Comparison of ENCODE assay signal across 2 cellular contexts in the genomic region with DNA sequence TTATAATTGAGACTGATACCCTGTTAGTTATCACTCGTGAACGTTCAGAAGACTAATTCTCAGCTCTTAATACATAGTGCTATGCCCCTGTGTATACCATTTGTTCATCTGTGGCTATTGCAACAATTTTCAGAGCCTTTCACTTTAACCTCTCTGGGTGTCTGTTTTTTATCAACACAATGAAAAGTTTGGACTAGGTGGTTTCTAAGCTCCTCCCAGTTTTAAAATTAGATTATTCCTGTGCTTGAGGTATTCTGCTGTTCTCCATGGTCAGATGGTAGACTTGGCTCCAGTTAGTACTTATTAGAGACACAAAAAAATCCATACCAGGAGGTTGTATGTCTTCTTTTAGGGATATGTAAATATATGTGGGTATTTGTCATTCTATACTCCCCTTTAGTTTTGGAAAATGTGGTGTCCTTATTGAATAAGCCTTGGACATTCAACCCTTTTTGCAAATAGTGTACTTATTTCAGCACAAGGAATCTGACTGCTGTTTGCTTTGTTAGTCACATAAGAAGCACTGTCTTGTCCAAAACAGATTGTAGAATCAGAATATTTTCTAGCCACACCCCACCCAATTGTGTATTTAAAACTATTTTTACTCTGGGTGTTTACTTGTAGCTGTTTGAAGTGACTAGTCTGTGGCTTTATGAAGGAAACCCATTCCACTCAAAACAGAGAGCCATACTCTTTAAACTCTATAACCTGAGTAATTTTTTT.
TF ChIP-seq lines count a peak whose summit lies in the region.

No MANE protein-coding gene starts in this region.

TF ChIP-seq in HepG2, 621 proteins besides CTCF, POLR2A, EP300 and RAD21:
- 0 out of 2 replicates have a peak, but pooled peaks have one; percentile 11 for TF ChIP-seq SOX5 (CRISPR knock-in tag; IDR thresholded peaks at IDR 0.05; ENCODE audit: borderline replicate concordance)
- TF ChIP-seq KLF15 (CRISPR knock-in tag; IDR thresholded peaks at IDR 0.05; ENCODE audit: borderline replicate concordance), result no peak
- TF ChIP-seq, protein P1, sequence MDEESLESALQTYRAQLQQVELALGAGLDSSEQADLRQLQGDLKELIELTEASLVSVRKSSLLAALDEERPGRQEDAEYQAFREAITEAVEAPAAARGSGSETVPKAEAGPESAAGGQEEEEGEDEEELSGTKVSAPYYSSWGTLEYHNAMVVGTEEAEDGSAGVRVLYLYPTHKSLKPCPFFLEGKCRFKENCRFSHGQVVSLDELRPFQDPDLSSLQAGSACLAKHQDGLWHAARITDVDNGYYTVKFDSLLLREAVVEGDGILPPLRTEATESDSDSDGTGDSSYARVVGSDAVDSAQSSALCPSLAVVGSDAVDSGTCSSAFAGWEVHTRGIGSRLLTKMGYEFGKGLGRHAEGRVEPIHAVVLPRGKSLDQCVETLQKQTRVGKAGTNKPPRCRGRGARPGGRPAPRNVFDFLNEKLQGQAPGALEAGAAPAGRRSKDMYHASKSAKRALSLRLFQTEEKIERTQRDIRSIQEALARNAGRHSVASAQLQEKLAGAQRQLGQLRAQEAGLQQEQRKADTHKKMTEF (CRISPR knock-in tag; IDR thresholded peaks at IDR 0.05), result 0 out of 2 replicates have a peak, but pooled peaks have one; percentile 16
- no peak for TF ChIP-seq SOX6 (IDR thresholded peaks at IDR 0.05)
- peak; percentile 10; the same call in 1 of the 2 replicates for TF ChIP-seq SOX6 (CRISPR knock-in tag; IDR thresholded peaks at IDR 0.05)
- TF ChIP-seq HOXA5 (CRISPR knock-in tag; IDR thresholded peaks at IDR 0.05), result no peak
- TF ChIP-seq GABPB1 (CRISPR knock-in tag; IDR thresholded peaks at IDR 0.05), result no peak
- no peak for TF ChIP-seq RARA (CRISPR knock-in tag; IDR thresholded peaks at IDR 0.05)
- TF ChIP-seq, protein P2, sequence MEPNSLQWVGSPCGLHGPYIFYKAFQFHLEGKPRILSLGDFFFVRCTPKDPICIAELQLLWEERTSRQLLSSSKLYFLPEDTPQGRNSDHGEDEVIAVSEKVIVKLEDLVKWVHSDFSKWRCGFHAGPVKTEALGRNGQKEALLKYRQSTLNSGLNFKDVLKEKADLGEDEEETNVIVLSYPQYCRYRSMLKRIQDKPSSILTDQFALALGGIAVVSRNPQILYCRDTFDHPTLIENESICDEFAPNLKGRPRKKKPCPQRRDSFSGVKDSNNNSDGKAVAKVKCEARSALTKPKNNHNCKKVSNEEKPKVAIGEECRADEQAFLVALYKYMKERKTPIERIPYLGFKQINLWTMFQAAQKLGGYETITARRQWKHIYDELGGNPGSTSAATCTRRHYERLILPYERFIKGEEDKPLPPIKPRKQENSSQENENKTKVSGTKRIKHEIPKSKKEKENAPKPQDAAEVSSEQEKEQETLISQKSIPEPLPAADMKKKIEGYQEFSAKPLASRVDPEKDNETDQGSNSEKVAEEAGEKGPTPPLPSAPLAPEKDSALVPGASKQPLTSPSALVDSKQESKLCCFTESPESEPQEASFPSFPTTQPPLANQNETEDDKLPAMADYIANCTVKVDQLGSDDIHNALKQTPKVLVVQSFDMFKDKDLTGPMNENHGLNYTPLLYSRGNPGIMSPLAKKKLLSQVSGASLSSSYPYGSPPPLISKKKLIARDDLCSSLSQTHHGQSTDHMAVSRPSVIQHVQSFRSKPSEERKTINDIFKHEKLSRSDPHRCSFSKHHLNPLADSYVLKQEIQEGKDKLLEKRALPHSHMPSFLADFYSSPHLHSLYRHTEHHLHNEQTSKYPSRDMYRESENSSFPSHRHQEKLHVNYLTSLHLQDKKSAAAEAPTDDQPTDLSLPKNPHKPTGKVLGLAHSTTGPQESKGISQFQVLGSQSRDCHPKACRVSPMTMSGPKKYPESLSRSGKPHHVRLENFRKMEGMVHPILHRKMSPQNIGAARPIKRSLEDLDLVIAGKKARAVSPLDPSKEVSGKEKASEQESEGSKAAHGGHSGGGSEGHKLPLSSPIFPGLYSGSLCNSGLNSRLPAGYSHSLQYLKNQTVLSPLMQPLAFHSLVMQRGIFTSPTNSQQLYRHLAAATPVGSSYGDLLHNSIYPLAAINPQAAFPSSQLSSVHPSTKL (CRISPR knock-in tag; IDR thresholded peaks at IDR 0.05), result peak; percentile 46; the same call in 1 of the 2 replicates
- TF ChIP-seq ZBTB1 (CRISPR knock-in tag; IDR thresholded peaks at IDR 0.05; ENCODE audit: borderline replicate concordance), result no peak
- no peak for TF ChIP-seq SOX13 (IDR thresholded peaks at IDR 0.05)
- TF ChIP-seq SOX13 (CRISPR knock-in tag; conservative IDR thresholded peaks at IDR 0.05 in 1 of 2, IDR thresholded peaks at IDR 0.05 in 1 of 2), result peak in 1 of 2 experiments; percentile 39; a peak in 1 of 4 replicates
- TF ChIP-seq MEIS1 (CRISPR knock-in tag; IDR thresholded peaks at IDR 0.05; ENCODE audit: borderline replicate concordance), result no peak
- TF ChIP-seq FOXA1 (IDR thresholded peaks at IDR 0.05), result no peak
- peak; percentile 10; the same call in 1 of the 2 replicates for TF ChIP-seq FOXA1 (CRISPR knock-in tag; IDR thresholded peaks at IDR 0.05)

TF ChIP-seq in SK-N-SH treated with all-trans-retinoic acid at 6 μM for 48 hours, 23 proteins besides CTCF, POLR2A, EP300 and RAD21 (continued from another document):
- TF ChIP-seq TOX (CRISPR knock-in tag; IDR thresholded peaks at IDR 0.05; ENCODE audit: borderline replicate concordance), result no peak
- TF ChIP-seq ZFP3 (CRISPR knock-in tag; IDR thresholded peaks at IDR 0.05), result no peak
- TF ChIP-seq ZC3H10 (CRISPR knock-in tag; IDR thresholded peaks at IDR 0.05), result 0 out of 2 replicates have a peak, but pooled peaks have one; percentile 37
- TF ChIP-seq, protein P3, sequence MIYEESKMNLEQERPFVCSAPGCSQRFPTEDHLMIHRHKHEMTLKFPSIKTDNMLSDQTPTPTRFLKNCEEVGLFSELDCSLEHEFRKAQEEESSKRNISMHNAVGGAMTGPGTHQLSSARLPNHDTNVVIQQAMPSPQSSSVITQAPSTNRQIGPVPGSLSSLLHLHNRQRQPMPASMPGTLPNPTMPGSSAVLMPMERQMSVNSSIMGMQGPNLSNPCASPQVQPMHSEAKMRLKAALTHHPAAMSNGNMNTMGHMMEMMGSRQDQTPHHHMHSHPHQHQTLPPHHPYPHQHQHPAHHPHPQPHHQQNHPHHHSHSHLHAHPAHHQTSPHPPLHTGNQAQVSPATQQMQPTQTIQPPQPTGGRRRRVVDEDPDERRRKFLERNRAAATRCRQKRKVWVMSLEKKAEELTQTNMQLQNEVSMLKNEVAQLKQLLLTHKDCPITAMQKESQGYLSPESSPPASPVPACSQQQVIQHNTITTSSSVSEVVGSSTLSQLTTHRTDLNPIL (CRISPR knock-in tag; IDR thresholded peaks at IDR 0.05; ENCODE audit: low read depth), result no peak
- no peak for TF ChIP-seq ARNTL (CRISPR knock-in tag; IDR thresholded peaks at IDR 0.05; ENCODE audit: borderline replicate concordance, low read depth)
- TF ChIP-seq TCF4 (CRISPR knock-in tag; IDR thresholded peaks at IDR 0.05; ENCODE audit: borderline replicate concordance), result peak; percentile 45; the same call in 1 of the 2 replicates
- TF ChIP-seq, protein P4, sequence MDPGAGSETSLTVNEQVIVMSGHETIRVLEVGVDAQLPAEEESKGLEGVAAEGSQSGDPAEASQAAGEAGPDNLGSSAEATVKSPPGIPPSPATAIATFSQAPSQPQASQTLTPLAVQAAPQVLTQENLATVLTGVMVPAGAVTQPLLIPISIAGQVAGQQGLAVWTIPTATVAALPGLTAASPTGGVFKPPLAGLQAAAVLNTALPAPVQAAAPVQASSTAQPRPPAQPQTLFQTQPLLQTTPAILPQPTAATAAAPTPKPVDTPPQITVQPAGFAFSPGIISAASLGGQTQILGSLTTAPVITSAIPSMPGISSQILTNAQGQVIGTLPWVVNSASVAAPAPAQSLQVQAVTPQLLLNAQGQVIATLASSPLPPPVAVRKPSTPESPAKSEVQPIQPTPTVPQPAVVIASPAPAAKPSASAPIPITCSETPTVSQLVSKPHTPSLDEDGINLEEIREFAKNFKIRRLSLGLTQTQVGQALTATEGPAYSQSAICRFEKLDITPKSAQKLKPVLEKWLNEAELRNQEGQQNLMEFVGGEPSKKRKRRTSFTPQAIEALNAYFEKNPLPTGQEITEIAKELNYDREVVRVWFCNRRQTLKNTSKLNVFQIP (CRISPR knock-in tag; IDR thresholded peaks at IDR 0.05; ENCODE audit: borderline replicate concordance, low read depth), result no peak
